24 cellular contexts compared by ENCODE assay signal in the genomic region with DNA sequence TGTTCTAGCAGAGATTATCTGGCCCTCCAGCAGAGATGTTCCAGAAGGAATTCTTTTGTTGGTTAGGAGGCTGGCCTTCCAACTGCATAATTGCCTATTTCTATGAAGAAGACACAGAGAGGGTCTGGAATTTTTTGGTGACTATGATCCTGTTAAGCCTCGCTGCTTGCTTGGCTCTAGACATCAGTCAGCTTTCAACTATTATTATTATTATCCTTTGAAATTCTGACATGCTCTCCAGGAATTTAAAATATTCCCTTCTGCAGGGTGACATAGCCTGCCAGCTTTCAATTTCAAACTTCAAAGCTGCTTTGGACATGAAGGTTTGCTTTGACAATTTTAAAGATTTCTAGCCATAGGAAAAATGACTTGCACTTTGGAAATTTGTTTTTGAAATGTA. TPM values are rescaled to one million over a fixed set of nuclear protein-coding genes. Genes with fewer than 3 reads are reported as not detected.
DNase-seq lines count a peak whose midpoint lies in the region; ATAC-seq lines count a peak whose summit lies in the region.
"Had no signal": no experiment of that assay in that cellular context is flagged by ENCODE, and none has a peak within 500 bp of the region (broad histone marks: within the 10 kb centered on the region; RNA-seq: fewer than 3 reads in every experiment).

No MANE protein-coding gene starts in this region.

- H3K9me3 Mint-ChIP-seq in activated CD4-positive, alpha-beta memory T cell treated with anti-CD3 and anti-CD28 coated beads, Interleukin-2, amount 10 ng/mL, durations not matched to agents 7 days and 5 days: peaks cover 8% of the 10 kb centered on the region

- no peak for ATAC-seq in HG02623 (IDR thresholded peaks at IDR 0.05; ENCODE audit: unreplicated experiment)
- ATAC-seq: activated naive CD4-positive, alpha-beta T cell treated with anti-CD3 and anti-CD28 coated beads, Interleukin-2, amount 50 U/mL, for 72 hours; mucosa of descending colon; sciatic nerve had no signal

- H3K36me3 ChIP-seq in trophoblast cell (ENCODE audit: control insufficient read depth in 1 of 2, insufficient read depth in 2 of 2, low read length in 2 of 2): no peaks in the 10 kb centered on the region
- H3K36me3 ChIP-seq: BE2C, cardiac muscle cell, esophagus squamous epithelium, suprapubic skin had no signal

- H3K4ac ChIP-seq in trophoblast cell (ENCODE audit: low read depth, low read length): no peak overlapping the region

- H4K8ac ChIP-seq in trophoblast cell (ENCODE audit: low read depth, low read length): no peak overlapping the region

- no peaks in the 10 kb centered on the region for H3K9me3 ChIP-seq in trophoblast cell (ENCODE audit: insufficient read depth, low read depth, low read length)
- H3K9me3 ChIP-seq: BE2C, esophagus squamous epithelium, mucosa of descending colon, suprapubic skin had no signal

- no peak overlapping the region for H3K18ac ChIP-seq in trophoblast cell (ENCODE audit: low read length)

- H2AK5ac ChIP-seq in trophoblast cell (ENCODE audit: low read length): no peak overlapping the region

- no peaks in the 10 kb centered on the region for H3K36me3 Mint-ChIP-seq in activated CD4-positive, alpha-beta memory T cell treated with anti-CD3 and anti-CD28 coated beads, Interleukin-2, amount 10 ng/mL, durations not matched to agents 7 days and 5 days (ENCODE audit: low read depth)

- H3K79me2 ChIP-seq in trophoblast cell (ENCODE audit: control insufficient read depth, insufficient read depth, low read length, poor library complexity): no peaks in the 10 kb centered on the region

- no peak overlapping the region for H4K12ac ChIP-seq in trophoblast cell (ENCODE audit: low read depth, low read length)

- no peak overlapping the region for H4K91ac ChIP-seq in trophoblast cell (ENCODE audit: low read depth, low read length)

- no peaks in the 10 kb centered on the region for H3K79me1 ChIP-seq in trophoblast cell (ENCODE audit: low read length)

- no peak overlapping the region for H2BK5ac ChIP-seq in trophoblast cell (ENCODE audit: low read depth, low read length, poor library complexity)

- CTCF ChIA-PET in activated CD4-positive, alpha-beta memory T cell treated with anti-CD3 and anti-CD28 coated beads, Interleukin-2, amount 10 ng/mL, durations not matched to agents 7 days and 5 days (lab: Charles Lee): interaction anchor here (1.0 kb wide), 1 partner anchor 184 kb away, joined by 4 read pairs; no protein-coding TSS in a partner anchor

- H2BK120ac ChIP-seq in trophoblast cell (ENCODE audit: insufficient read depth, low read length, poor library complexity): no peak overlapping the region

- no peak overlapping the region for H2BK12ac ChIP-seq in trophoblast cell (ENCODE audit: low read length)

- no peak overlapping the region for H3K9ac ChIP-seq in trophoblast cell (ENCODE audit: low read length)

- POLR2A ChIA-PET in activated CD4-positive, alpha-beta memory T cell treated with anti-CD3 and anti-CD28 coated beads, Interleukin-2, amount 10 ng/mL, durations not matched to agents 7 days and 5 days (lab: Charles Lee): no interaction called here

- peaks cover 2% of the 10 kb centered on the region for H3K4me1 Mint-ChIP-seq in activated CD4-positive, alpha-beta memory T cell treated with anti-CD3 and anti-CD28 coated beads, Interleukin-2, amount 10 ng/mL, durations not matched to agents 7 days and 5 days
- H3K4me1 Mint-ChIP-seq: activated CD4-positive, alpha-beta T cell treated with anti-CD3 and anti-CD28 coated beads, Interleukin-2, amount 10 ng/mL, durations not matched to agents 7 days and 5 days had no signal

- no peak overlapping the region for H2AFZ ChIP-seq in trophoblast cell (ENCODE audit: insufficient read depth, low read length, poor library complexity)

- H3K23ac ChIP-seq in trophoblast cell (ENCODE audit: low read length): no peak overlapping the region

- no peaks in the 10 kb centered on the region for H3K27me3 ChIP-seq in trophoblast cell (ENCODE audit: insufficient read depth, low read length)
- H3K27me3 ChIP-seq: BE2C, cardiac muscle cell, esophagus squamous epithelium had no signal

- no peak overlapping the region for H3K4me3 Mint-ChIP-seq in activated CD4-positive, alpha-beta memory T cell treated with anti-CD3 and anti-CD28 coated beads, Interleukin-2, amount 10 ng/mL, durations not matched to agents 7 days and 5 days
- H3K4me3 Mint-ChIP-seq: activated CD4-positive, alpha-beta T cell treated with anti-CD3 and anti-CD28 coated beads, Interleukin-2, amount 10 ng/mL, durations not matched to agents 7 days and 5 days had no signal

- no peak overlapping the region for H3K27ac Mint-ChIP-seq in activated CD4-positive, alpha-beta memory T cell treated with anti-CD3 and anti-CD28 coated beads, Interleukin-2, amount 10 ng/mL, durations not matched to agents 7 days and 5 days
- H3K27ac Mint-ChIP-seq: activated CD4-positive, alpha-beta T cell treated with anti-CD3 and anti-CD28 coated beads, Interleukin-2, amount 10 ng/mL, durations not matched to agents 7 days and 5 days; activated naive CD4-positive, alpha-beta T cell treated with anti-CD3 and anti-CD28 coated beads, Interleukin-2, amount 50 U/mL, for 72 hours had no signal

- peaks cover 26% of the 10 kb centered on the region for H3K27me3 Mint-ChIP-seq in activated CD4-positive, alpha-beta memory T cell treated with anti-CD3 and anti-CD28 coated beads, Interleukin-2, amount 10 ng/mL, durations not matched to agents 7 days and 5 days

- DNase-seq in EL (peak; percentile 80), M059J (ENCODE audit: low read depth) (peak; percentile 47), dedifferentiated amniotic fluid mesenchymal stem cell (ENCODE audit: extremely low spot score) (peak; percentile 26), trophoblast cell (peak; percentile 60 to 87), UCSD-AML1 (lab: John Stamatoyannopoulos, UW; ENCODE audit: unreplicated experiment) (no peak)
- no peak for DNase-seq in activated effector memory CD4-positive, alpha-beta T cell treated with Interleukin-2 at 50 U/mL for 16 hours
- no peak for DNase-seq in activated CD4-positive, alpha-beta memory T cell treated with anti-CD3 and anti-CD28 coated beads, Interleukin-2, amount 10 ng/mL, durations not matched to agents 7 days and 5 days
- DNase-seq: activated CD4-positive, alpha-beta T cell treated with anti-CD3 and anti-CD28 coated beads, Interleukin-2, amount 10 ng/mL, durations not matched to agents 7 days and 5 days; BE2C; effector CD4-positive, alpha-beta T cell; esophagus squamous epithelium; hippocampal formation; MM.1S; mucosa of descending colon; NCI-H2081; NCI-H524 treated with DMSO at 0.1 percent for 48 hours; occipital lobe; stimulated activated CD4-positive, alpha-beta T cell treated with anti-CD3 and anti-CD28 coated beads, Interleukin-2, amount 100 ng/mL, for 48 hours; stimulated activated CD8-positive, alpha-beta memory T cell treated with anti-CD3 and anti-CD28 coated beads, Interleukin-4, amount 100 ng/mL, for 48 hours had no signal

- H3K14ac ChIP-seq in trophoblast cell (ENCODE audit: low read length): no peak overlapping the region

- H3K4me1 ChIP-seq in trophoblast cell (ENCODE audit: control insufficient read depth in 1 of 2, insufficient read depth in 2 of 2, low read length in 2 of 2): peaks cover 0 to 5% of the 10 kb centered on the region in 2 experiments
- H3K4me1 ChIP-seq: BE2C, esophagus squamous epithelium, suprapubic skin had no signal

- peak overlapping the region; percentile 21 for H3K27ac ChIP-seq in trophoblast cell (ENCODE audit: low read depth, low read length)
- H3K27ac ChIP-seq: cardiac muscle cell, esophagus squamous epithelium, suprapubic skin had no signal

- no CpG with 5 or more reads among the region's 1 CpG for WGBS in trophoblast cell (ENCODE audit: extremely low coverage, insufficient coverage, insufficient read length)

- H3K4me2 ChIP-seq in trophoblast cell (ENCODE audit: low read length): no peak overlapping the region

- H3K4me3 ChIP-seq in trophoblast cell (ENCODE audit: low read depth, low read length): no peak overlapping the region
- H3K4me3 ChIP-seq: cardiac muscle cell, esophagus squamous epithelium, mucosa of descending colon, suprapubic skin had no signal

RNA-seq across cellular contexts. Expression of gene ZNF148, which starts 26.3 kb away (rescaled TPM):
- 24.5 and 36.8 TPM in 2 replicates for total RNA-seq in M059J (2014; rRNA removed; shearing (Covaris generic))
- polyA plus RNA-seq in trophoblast cell (2013): 16.7 and 17.6 TPM in 2 replicates
- 10 to 100 TPM; 36.9 to 41.9 TPM for total RNA-seq in activated CD4-positive, alpha-beta memory T cell treated with anti-CD3 and anti-CD28 coated beads, Interleukin-2, amount 10 ng/mL, durations not matched to agents 7 days and 5 days

Comparison
In these comparisons a context has a peak if more than half of its experiments do, and no peak if none do; other contexts are left out.
1. DNase-seq: peak in EL (single experiment), M059J (single experiment), dedifferentiated amniotic fluid mesenchymal stem cell (single experiment) and trophoblast cell (2 of 2); none in UCSD-AML1 (single experiment), activated effector memory CD4-positive, alpha-beta T cell treated with Interleukin-2 at 50 U/mL for 16 hours (single experiment) and activated CD4-positive, alpha-beta memory T cell treated with anti-CD3 and anti-CD28 coated beads, Interleukin-2, amount 10 ng/mL, durations not matched to agents 7 days and 5 days (single experiment).